ENCODE assay signal across 16 cellular contexts in genomic region chr17:72878975-72879660, GRCh38.
A peak's percentile ranks its signal among the peaks of the same experiment; 100 is the strongest.
DNase-seq lines count a peak whose midpoint lies in the region; ATAC-seq, FAIRE-seq and TF ChIP-seq lines count a peak whose summit lies in the region.
"Had no signal": no experiment of that assay in that cellular context is flagged by ENCODE, and none has a peak within 500 bp of the region (broad histone marks: within the 10 kb centered on the region; RNA-seq: fewer than 3 reads in every experiment).

No MANE protein-coding gene starts in this region.

- no peaks in the 10 kb centered on the region for H3K27me3 Mint-ChIP-seq in activated naive CD8-positive, alpha-beta T cell treated with anti-CD3 and anti-CD28 coated beads, Interleukin-2, amount 50 U/mL, for 24 hours
- H3K27me3 Mint-ChIP-seq: CD4-positive, alpha-beta memory T cell had no signal

- no peak overlapping the region for H3K4me3 Mint-ChIP-seq in activated naive CD8-positive, alpha-beta T cell treated with anti-CD3 and anti-CD28 coated beads, Interleukin-2, amount 50 U/mL, for 24 hours
- H3K4me3 Mint-ChIP-seq: CD4-positive, alpha-beta memory T cell; GM23338; H9 had no signal

- intact Hi-C loops in aorta (cut with DNase I), result no loop called here

- FAIRE-seq in small intestine (lab: Jason Lieb, UNC), result no peak
- FAIRE-seq in H54 (lab: Jason Lieb, UNC), result no peak
- FAIRE-seq: A549, GM12878, GM18507 had no signal

- no peaks in the 10 kb centered on the region for H3K9me3 ChIP-seq in small intestine (ENCODE audit: control insufficient read depth, low read depth)
- H3K9me3 ChIP-seq in aorta (ENCODE audit: control insufficient read depth, low read length), result peaks cover 5% of the 10 kb centered on the region
- H3K9me3 ChIP-seq: BE2C had no signal

- H3K4me1 Mint-ChIP-seq in activated naive CD8-positive, alpha-beta T cell treated with anti-CD3 and anti-CD28 coated beads, Interleukin-2, amount 50 U/mL, for 24 hours, result no peaks in the 10 kb centered on the region
- H3K4me1 Mint-ChIP-seq: GM23338, H9 had no signal

- no peaks in the 10 kb centered on the region for H3K4me1 ChIP-seq in small intestine (ENCODE audit: control insufficient read depth in 2 of 2, insufficient read depth in 1 of 2, low read depth in 1 of 2, low read length in 1 of 2)
- no peaks in the 10 kb centered on the region for H3K4me1 ChIP-seq in aorta (ENCODE audit: control insufficient read depth in 1 of 2, insufficient read depth in 2 of 2, low read length in 2 of 2)
- H3K4me1 ChIP-seq: A549, BE2C had no signal

- peaks cover 52% of the 10 kb centered on the region for H3K36me3 Mint-ChIP-seq in activated naive CD8-positive, alpha-beta T cell treated with anti-CD3 and anti-CD28 coated beads, Interleukin-2, amount 50 U/mL, for 24 hours (ENCODE audit: low read depth)

- no peaks in the 10 kb centered on the region for H3K36me3 ChIP-seq in small intestine (ENCODE audit: control insufficient read depth in 2 of 2, insufficient read depth in 2 of 2, low read length in 2 of 2)
- peaks cover 0 to 1% of the 10 kb centered on the region in 2 donors for H3K36me3 ChIP-seq in aorta (ENCODE audit: control insufficient read depth in 1 of 2, insufficient read depth in 2 of 2, low read length in 1 of 2)
- H3K36me3 ChIP-seq: BE2C had no signal

- 61 to 81% (median 72%) methylated on average over 6 of the region's 6 CpGs for WGBS in small intestine, 3 donors
- WGBS in aorta, 2 donors, result 95 to 98% methylated on average over 6 of the region's 6 CpGs

- H3K9me3 Mint-ChIP-seq in activated naive CD8-positive, alpha-beta T cell treated with anti-CD3 and anti-CD28 coated beads, Interleukin-2, amount 50 U/mL, for 24 hours, result peaks cover 35% of the 10 kb centered on the region

- DNase-seq in NCI-H460 (ENCODE audit: extremely low read depth, low read depth) (peak; percentile 61), amniotic epithelial cell (ENCODE audit: low read depth) (peak; percentile 33), small intestine (peak; percentile 89), H54 (ENCODE audit: insufficient read length, low spot score) (no peak), aorta (no peak)
- DNase-seq in activated naive CD8-positive, alpha-beta T cell treated with anti-CD3 and anti-CD28 coated beads, Interleukin-2, amount 50 U/mL, for 24 hours, result no peak
- DNase-seq: BE2C; CD4-positive, alpha-beta memory T cell; DMS79; H9 had no signal

- H3K4me3 ChIP-seq in small intestine (ENCODE audit: low read depth in 1 of 2, low read length in 2 of 2) (no peak overlapping the region), aorta (ENCODE audit: low read length in 2 of 2) (no peak overlapping the region)
- H3K4me3 ChIP-seq: A549, GM12878, GM23338 had no signal

- H3K27ac ChIP-seq in small intestine (ENCODE audit: low read depth in 1 of 2, low read length in 1 of 2) (no peak overlapping the region), aorta (ENCODE audit: low read depth in 1 of 2, low read length in 2 of 2) (no peak overlapping the region)
- H3K27ac ChIP-seq: A549, C4-2B had no signal

- H3K27me3 ChIP-seq in small intestine (ENCODE audit: control insufficient read depth in 2 of 2, insufficient read depth in 2 of 2, low read length in 2 of 2) (no peaks in the 10 kb centered on the region), aorta (ENCODE audit: control insufficient read depth in 1 of 2, insufficient read depth in 2 of 2, low read length in 1 of 2) (no peaks in the 10 kb centered on the region)
- H3K27me3 ChIP-seq: BE2C had no signal

- no peak for TF ChIP-seq POLR2A in H54 (IDR thresholded peaks at IDR 0.05; ENCODE audit: low read depth, low read length)

- no peak overlapping the region for H3K27ac Mint-ChIP-seq in activated naive CD8-positive, alpha-beta T cell treated with anti-CD3 and anti-CD28 coated beads, Interleukin-2, amount 50 U/mL, for 24 hours
- H3K27ac Mint-ChIP-seq: GM23338, H9 had no signal

- ATAC-seq in esophagus mucosa (peak; percentile 78), aorta (ENCODE audit: low FRiP score) (no peak)
- no peak for ATAC-seq in activated naive CD8-positive, alpha-beta T cell treated with anti-CD3 and anti-CD28 coated beads, Interleukin-2, amount 50 U/mL, for 24 hours
- ATAC-seq: A549, GM12878, GM23338 had no signal

Comparison
In these comparisons a context has a peak if more than half of its experiments do, and no peak if none do; other contexts are left out.
1. DNase-seq: peak in NCI-H460 (single experiment), amniotic epithelial cell (single experiment) and small intestine (single experiment); none in activated naive CD8-positive, alpha-beta T cell treated with anti-CD3 and anti-CD28 coated beads, Interleukin-2, amount 50 U/mL, for 24 hours (single experiment), H54 (single experiment) and aorta (0 of 2).